ENCODE assay signal across 1 cellular context in the genomic region with DNA sequence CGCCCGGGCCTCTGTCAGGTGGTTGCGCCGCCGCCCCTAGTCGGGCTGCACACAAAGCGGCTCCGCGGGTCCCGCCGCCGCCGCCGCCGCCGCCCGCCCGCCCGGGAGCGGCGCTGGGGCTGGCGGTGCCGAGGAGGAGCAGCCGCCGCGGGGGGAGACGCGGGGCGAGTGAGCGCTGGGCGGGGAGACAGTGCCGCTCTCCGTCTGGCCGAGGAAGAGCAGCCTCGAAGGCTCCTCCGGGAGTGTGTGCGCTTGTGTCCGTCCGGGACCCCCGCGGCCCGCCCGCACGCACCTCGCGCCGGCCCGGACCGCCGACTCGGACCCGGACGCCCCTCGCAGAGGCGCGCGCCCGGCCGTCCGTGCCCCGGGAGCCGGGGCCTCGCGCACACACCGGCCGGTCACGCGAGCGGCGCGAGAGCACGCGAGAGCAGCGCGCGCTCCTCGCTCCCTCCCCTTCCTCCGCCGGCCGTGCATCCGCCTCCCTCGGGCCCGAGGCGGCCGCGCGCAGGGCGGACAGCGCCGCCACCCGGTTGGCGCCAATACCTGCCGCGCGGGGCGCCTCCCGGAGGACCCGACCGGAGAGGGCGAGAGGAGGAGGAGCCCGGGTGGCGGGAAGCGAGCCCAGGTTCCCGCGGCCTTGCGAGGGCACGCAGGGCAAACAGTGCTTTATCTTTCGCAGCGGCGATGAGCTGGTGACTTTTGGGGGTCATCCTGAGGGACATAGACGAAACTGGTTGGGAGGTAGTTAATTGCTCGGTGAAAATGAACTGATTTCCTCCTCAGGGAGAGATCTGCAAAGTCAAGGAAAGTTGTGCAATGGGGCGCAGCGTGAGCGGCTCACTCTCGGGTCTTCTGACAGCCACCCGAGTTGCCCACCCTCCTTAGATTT.
A peak's percentile ranks its signal among the peaks of the same experiment; 100 is the strongest.
TF ChIP-seq lines count a peak whose summit lies in the region.

A gene with protein sequence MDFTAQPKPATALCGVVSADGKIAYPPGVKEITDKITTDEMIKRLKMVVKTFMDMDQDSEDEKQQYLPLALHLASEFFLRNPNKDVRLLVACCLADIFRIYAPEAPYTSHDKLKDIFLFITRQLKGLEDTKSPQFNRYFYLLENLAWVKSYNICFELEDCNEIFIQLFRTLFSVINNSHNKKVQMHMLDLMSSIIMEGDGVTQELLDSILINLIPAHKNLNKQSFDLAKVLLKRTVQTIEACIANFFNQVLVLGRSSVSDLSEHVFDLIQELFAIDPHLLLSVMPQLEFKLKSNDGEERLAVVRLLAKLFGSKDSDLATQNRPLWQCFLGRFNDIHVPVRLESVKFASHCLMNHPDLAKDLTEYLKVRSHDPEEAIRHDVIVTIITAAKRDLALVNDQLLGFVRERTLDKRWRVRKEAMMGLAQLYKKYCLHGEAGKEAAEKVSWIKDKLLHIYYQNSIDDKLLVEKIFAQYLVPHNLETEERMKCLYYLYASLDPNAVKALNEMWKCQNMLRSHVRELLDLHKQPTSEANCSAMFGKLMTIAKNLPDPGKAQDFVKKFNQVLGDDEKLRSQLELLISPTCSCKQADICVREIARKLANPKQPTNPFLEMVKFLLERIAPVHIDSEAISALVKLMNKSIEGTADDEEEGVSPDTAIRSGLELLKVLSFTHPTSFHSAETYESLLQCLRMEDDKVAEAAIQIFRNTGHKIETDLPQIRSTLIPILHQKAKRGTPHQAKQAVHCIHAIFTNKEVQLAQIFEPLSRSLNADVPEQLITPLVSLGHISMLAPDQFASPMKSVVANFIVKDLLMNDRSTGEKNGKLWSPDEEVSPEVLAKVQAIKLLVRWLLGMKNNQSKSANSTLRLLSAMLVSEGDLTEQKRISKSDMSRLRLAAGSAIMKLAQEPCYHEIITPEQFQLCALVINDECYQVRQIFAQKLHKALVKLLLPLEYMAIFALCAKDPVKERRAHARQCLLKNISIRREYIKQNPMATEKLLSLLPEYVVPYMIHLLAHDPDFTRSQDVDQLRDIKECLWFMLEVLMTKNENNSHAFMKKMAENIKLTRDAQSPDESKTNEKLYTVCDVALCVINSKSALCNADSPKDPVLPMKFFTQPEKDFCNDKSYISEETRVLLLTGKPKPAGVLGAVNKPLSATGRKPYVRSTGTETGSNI (N-terminal part only) (minus strand): TSS at position 423 of the 889 bp plus-strand sequence. CDS start 1,334 bp downstream, outside the sequence.

TF ChIP-seq in WTC11, 78 proteins besides CTCF, POLR2A, EP300 and RAD21 (continued from another document):
- TF ChIP-seq, protein P1, sequence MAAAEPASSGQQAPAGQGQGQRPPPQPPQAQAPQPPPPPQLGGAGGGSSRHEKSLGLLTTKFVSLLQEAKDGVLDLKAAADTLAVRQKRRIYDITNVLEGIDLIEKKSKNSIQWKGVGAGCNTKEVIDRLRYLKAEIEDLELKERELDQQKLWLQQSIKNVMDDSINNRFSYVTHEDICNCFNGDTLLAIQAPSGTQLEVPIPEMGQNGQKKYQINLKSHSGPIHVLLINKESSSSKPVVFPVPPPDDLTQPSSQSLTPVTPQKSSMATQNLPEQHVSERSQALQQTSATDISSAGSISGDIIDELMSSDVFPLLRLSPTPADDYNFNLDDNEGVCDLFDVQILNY (CRISPR knock-in tag; IDR thresholded peaks at IDR 0.05), result peak; percentile 99
- TF ChIP-seq SMAD4 (CRISPR knock-in tag; IDR thresholded peaks at IDR 0.05), result no peak
- TF ChIP-seq IRF2 (CRISPR knock-in tag; IDR thresholded peaks at IDR 0.05; ENCODE audit: borderline replicate concordance, low read depth), result no peak
- TF ChIP-seq GABPB1 (CRISPR knock-in tag; IDR thresholded peaks at IDR 0.05), result peak; percentile 68
- peak; percentile 87 for TF ChIP-seq ZBTB21 (CRISPR knock-in tag; IDR thresholded peaks at IDR 0.05; ENCODE audit: borderline replicate concordance)
- TF ChIP-seq TEAD4 (CRISPR knock-in tag; IDR thresholded peaks at IDR 0.05), result no peak
- TF ChIP-seq ESRRA (CRISPR knock-in tag; IDR thresholded peaks at IDR 0.05; ENCODE audit: borderline replicate concordance), result no peak
- no peak for TF ChIP-seq ZNF317 (CRISPR knock-in tag; IDR thresholded peaks at IDR 0.05; ENCODE audit: borderline replicate concordance, low read depth)
- TF ChIP-seq JAZF1 (CRISPR knock-in tag; IDR thresholded peaks at IDR 0.05), result no peak
- no peak for TF ChIP-seq FOXJ3 (CRISPR knock-in tag; IDR thresholded peaks at IDR 0.05; ENCODE audit: borderline replicate concordance)
- no peak for TF ChIP-seq MXD4 (CRISPR knock-in tag; IDR thresholded peaks at IDR 0.05; ENCODE audit: borderline replicate concordance)
- TF ChIP-seq CBFB (CRISPR knock-in tag; IDR thresholded peaks at IDR 0.05; ENCODE audit: low read depth), result peak; percentile 96
- TF ChIP-seq, protein P2, sequence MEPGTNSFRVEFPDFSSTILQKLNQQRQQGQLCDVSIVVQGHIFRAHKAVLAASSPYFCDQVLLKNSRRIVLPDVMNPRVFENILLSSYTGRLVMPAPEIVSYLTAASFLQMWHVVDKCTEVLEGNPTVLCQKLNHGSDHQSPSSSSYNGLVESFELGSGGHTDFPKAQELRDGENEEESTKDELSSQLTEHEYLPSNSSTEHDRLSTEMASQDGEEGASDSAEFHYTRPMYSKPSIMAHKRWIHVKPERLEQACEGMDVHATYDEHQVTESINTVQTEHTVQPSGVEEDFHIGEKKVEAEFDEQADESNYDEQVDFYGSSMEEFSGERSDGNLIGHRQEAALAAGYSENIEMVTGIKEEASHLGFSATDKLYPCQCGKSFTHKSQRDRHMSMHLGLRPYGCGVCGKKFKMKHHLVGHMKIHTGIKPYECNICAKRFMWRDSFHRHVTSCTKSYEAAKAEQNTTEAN (CRISPR knock-in tag; IDR thresholded peaks at IDR 0.05), result no peak
- TF ChIP-seq, protein P3, sequence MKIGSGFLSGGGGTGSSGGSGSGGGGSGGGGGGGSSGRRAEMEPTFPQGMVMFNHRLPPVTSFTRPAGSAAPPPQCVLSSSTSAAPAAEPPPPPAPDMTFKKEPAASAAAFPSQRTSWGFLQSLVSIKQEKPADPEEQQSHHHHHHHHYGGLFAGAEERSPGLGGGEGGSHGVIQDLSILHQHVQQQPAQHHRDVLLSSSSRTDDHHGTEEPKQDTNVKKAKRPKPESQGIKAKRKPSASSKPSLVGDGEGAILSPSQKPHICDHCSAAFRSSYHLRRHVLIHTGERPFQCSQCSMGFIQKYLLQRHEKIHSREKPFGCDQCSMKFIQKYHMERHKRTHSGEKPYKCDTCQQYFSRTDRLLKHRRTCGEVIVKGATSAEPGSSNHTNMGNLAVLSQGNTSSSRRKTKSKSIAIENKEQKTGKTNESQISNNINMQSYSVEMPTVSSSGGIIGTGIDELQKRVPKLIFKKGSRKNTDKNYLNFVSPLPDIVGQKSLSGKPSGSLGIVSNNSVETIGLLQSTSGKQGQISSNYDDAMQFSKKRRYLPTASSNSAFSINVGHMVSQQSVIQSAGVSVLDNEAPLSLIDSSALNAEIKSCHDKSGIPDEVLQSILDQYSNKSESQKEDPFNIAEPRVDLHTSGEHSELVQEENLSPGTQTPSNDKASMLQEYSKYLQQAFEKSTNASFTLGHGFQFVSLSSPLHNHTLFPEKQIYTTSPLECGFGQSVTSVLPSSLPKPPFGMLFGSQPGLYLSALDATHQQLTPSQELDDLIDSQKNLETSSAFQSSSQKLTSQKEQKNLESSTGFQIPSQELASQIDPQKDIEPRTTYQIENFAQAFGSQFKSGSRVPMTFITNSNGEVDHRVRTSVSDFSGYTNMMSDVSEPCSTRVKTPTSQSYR (CRISPR knock-in tag; IDR thresholded peaks at IDR 0.05), result no peak; the same call in 1 of the 2 replicates
- TF ChIP-seq FOXK1 (CRISPR knock-in tag; IDR thresholded peaks at IDR 0.05), result peak; percentile 47; the same call in 1 of the 2 replicates
- no peak; the same call in 1 of the 2 replicates for TF ChIP-seq OVOL2 (CRISPR knock-in tag; IDR thresholded peaks at IDR 0.05; ENCODE audit: borderline replicate concordance)
- no peak for TF ChIP-seq ZNF219 (CRISPR knock-in tag; IDR thresholded peaks at IDR 0.05; ENCODE audit: borderline replicate concordance)
- TF ChIP-seq, protein P4, sequence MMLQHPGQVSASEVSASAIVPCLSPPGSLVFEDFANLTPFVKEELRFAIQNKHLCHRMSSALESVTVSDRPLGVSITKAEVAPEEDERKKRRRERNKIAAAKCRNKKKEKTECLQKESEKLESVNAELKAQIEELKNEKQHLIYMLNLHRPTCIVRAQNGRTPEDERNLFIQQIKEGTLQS (CRISPR knock-in tag; conservative IDR thresholded peaks at IDR 0.05), result no peak
- TF ChIP-seq, protein P5, sequence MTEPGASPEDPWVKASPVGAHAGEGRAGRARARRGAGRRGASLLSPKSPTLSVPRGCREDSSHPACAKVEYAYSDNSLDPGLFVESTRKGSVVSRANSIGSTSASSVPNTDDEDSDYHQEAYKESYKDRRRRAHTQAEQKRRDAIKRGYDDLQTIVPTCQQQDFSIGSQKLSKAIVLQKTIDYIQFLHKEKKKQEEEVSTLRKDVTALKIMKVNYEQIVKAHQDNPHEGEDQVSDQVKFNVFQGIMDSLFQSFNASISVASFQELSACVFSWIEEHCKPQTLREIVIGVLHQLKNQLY (CRISPR knock-in tag; IDR thresholded peaks at IDR 0.05), result no peak; the same call in 1 of the 2 replicates
- TF ChIP-seq, protein P6, sequence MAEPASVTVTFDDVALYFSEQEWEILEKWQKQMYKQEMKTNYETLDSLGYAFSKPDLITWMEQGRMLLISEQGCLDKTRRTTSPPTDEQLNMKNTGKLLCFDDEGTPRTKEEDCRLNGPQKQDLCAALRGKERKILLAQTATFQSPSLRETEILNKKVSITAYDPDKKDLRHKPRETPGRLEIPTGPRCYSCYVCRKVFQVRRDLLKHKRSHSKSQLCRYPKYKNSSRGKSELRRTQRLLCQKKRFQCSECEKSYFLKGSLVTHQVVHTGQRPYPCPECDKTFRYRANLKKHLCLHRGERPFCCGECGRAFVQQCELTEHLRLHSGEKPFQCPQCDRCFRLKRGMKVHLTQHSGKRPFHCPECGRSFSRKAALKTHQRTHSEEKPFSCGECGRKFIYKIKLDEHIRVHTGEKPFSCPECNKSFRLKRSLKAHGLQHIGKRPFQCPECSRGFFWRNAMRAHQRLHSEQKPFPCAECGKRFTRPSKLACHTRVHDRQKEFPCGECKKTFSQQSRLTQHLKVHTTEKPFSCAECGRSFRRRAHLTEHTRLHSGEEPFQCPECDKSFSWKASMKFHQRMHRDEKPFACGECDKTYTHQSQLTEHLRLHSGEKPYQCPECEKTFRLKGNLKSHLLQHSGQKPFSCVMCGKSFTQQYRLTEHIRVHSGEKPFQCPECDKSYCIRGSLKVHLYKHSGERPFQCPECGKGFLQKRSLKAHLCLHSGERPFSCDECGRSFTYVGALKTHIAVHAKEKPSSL (CRISPR knock-in tag; conservative IDR thresholded peaks at IDR 0.05), result no peak
